In the genomic region with DNA sequence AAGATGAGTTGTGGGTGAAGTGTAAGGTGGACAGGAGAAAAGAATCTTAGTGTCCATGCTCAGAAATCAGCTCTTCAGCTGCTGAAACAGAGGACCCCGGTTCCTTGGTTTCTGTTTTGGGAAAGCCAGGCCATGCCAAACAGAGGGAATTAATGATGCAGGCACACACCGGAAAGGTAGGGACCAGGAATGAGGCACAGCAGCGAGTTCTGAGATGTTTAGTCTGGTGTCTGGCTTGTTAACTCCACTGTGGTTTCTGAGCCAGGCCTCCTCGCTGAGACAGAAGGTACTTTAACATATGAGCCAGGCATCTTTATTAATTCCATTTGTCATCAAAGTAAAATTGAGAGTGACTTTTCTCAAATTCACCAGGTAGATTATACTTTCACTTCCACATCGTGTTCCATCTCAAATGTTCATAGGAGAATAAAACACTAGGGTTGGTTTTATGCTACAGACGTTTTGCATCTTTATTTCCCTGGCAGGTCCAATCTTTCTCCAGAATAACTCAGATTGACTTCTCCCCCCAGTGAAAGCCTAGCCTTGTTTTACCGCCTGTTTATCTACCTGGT, we compare ENCODE assay signal across 8 cellular contexts. TPM values are rescaled to one million over a fixed set of nuclear protein-coding genes. Genes with fewer than 3 reads are reported as not detected.
DNase-seq lines count a peak whose midpoint lies in the region; ATAC-seq and TF ChIP-seq lines count a peak whose summit lies in the region.

No MANE protein-coding gene starts in this region.

- no peak for ATAC-seq in HG03521 (IDR thresholded peaks at IDR 0.05; ENCODE audit: unreplicated experiment)

- DNase-seq in AG04449 (ENCODE audit: low read depth, low spot score) (no peak), LoVo (ENCODE audit: low spot score) (peak; percentile 11), suprapubic skin (ENCODE audit: low spot score in 2 of 2) (no peak), SK-N-DZ (ENCODE audit: low spot score) (no peak), medulla oblongata (ENCODE audit: extremely low spot score) (no peak)
- peak; percentile 34 for DNase-seq in activated naive CD8-positive, alpha-beta T cell treated with anti-CD3 and anti-CD28 coated beads, Interleukin-2, amount 50 U/mL, for 16 hours (ENCODE audit: low read depth, low spot score)

- peak overlapping the region; percentile 83 for H3K4me3 ChIP-seq in AG04449 (ENCODE audit: low read depth, low read length)
- peak overlapping the region; percentile 61 for H3K4me3 ChIP-seq in mesodermal cell (ENCODE audit: extremely low read depth, insufficient read depth, low read length, poor library complexity, severe bottlenecking)
- peak overlapping the region; percentile 82 for H3K4me3 ChIP-seq in suprapubic skin

- H3K9me3 ChIP-seq in mesodermal cell (ENCODE audit: control insufficient read depth, low read length) (no peaks in the 10 kb centered on the region), suprapubic skin (no peaks in the 10 kb centered on the region)

- no peak for TF ChIP-seq EP300 in suprapubic skin (IDR thresholded peaks at IDR 0.05)

- no peaks in the 10 kb centered on the region for H3K27me3 ChIP-seq in suprapubic skin

- no peak for TF ChIP-seq CTCF in AG04449 (IDR thresholded peaks at IDR 0.05; ENCODE audit: insufficient read depth, low read length, missing control alignments)
- no peak for TF ChIP-seq CTCF in suprapubic skin (IDR thresholded peaks at IDR 0.05)

- peaks cover 24% of the 10 kb centered on the region for H3K36me3 ChIP-seq in mesodermal cell (ENCODE audit: control insufficient read depth, insufficient read depth, low read length)
- H3K36me3 ChIP-seq in suprapubic skin: no peaks in the 10 kb centered on the region

- POLR2A ChIA-PET in AG04449 (lab: Yijun Ruan, JAX): interaction anchor here (0.9 to 1.7 kb wide), 2 partner anchors 66 to 144 kb away, joined by 3 to 4 read pairs; no protein-coding TSS in a partner anchor

- TF ChIP-seq POLR2A in suprapubic skin (IDR thresholded peaks at IDR 0.05): no peak

- H3K27ac ChIP-seq in mesodermal cell (ENCODE audit: low read depth, low read length, severe bottlenecking): no peak overlapping the region
- peak overlapping the region; percentile 71 for H3K27ac ChIP-seq in suprapubic skin

- WGBS in mesodermal cell (ENCODE audit: insufficient coverage in 2 of 2), 2 experiments: 89 to 94% methylated on average over 4 to 5 of the region's 7 CpGs
- 40% methylated on average over 7 of the region's 7 CpGs for WGBS in suprapubic skin

- CTCF ChIA-PET in AG04449 (lab: Yijun Ruan, JAX): interaction anchor here (0.9 to 5.5 kb wide), 22 partner anchors 8 to 147 kb away, joined by 3 to 59 read pairs (median 6); a partner anchor contains a TSS

- H3K4me1 ChIP-seq in mesodermal cell (ENCODE audit: control insufficient read depth, insufficient read depth, low read length, poor library complexity, severe bottlenecking) (peaks cover 10% of the 10 kb centered on the region), suprapubic skin (peaks cover 20% of the 10 kb centered on the region)

RNA-seq across cellular contexts. Expression of a gene that starts 23.5 kb away (rescaled TPM):
- polyA plus RNA-seq in mesodermal cell (2013, experiment 1 of 2): 15.8 TPM
- 13.2 TPM for polyA plus RNA-seq in mesodermal cell (2013, experiment 2 of 2)
- total RNA-seq in suprapubic skin: 10 to 100 TPM; 11.7 to 24.8 (median 21.6) TPM
- 12.5 and 12.7 TPM in 2 replicates for polyA plus RNA-seq in SK-N-DZ (2014; cell fraction: cytosol; rRNA removed)
- polyA plus RNA-seq in SK-N-DZ (2014; cell fraction: nucleus; rRNA removed): 9.5 TPM in 2 replicates

Comparison
In these comparisons a context has a peak if more than half of its experiments do, and no peak if none do; other contexts are left out.
1. DNase-seq: peak in LoVo (single experiment) and activated naive CD8-positive, alpha-beta T cell treated with anti-CD3 and anti-CD28 coated beads, Interleukin-2, amount 50 U/mL, for 16 hours (single experiment); none in AG04449 (single experiment), suprapubic skin (0 of 2), SK-N-DZ (single experiment) and medulla oblongata (single experiment).
2. Peak in every context shown above with its lines, with median percentiles within 50 percentile points of each other: H3K4me3 ChIP-seq.